Comparison of ENCODE assay signal across 16 cellular contexts in the genomic region with DNA sequence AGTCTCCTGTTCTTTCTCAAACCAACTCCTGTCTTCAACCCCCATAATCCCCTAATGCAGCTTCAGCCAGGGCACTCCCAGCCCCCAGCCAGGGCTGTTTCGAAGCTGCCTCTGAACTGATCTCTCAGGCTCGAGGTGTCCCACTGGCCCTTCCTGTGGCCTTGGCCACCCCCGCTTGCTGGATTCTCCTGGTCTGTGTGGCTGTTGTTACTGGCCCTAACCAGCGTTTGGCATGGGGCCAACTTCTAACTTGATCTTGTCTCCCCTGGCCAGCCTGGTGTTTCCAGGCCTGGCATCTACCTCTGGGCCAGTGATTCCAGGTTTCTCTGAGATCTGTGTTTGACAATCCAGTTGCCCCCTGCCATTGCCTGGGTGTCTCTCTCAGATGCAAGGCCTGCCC. TPM values are rescaled to one million over a fixed set of nuclear protein-coding genes. Genes with fewer than 3 reads are reported as not detected.
A peak's percentile ranks its signal among the peaks of the same experiment; 100 is the strongest.
DNase-seq lines count a peak whose midpoint lies in the region; ATAC-seq and TF ChIP-seq lines count a peak whose summit lies in the region.
"Had no signal": no experiment of that assay in that cellular context is flagged by ENCODE, and none has a peak within 500 bp of the region (broad histone marks: within the 10 kb centered on the region; RNA-seq: fewer than 3 reads in every experiment).

No MANE protein-coding gene starts in this region.

- POLR2A ChIA-PET in activated CD4-positive, alpha-beta memory T cell treated with anti-CD3 and anti-CD28 coated beads, Interleukin-2, amount 10 ng/mL, durations not matched to agents 7 days and 5 days (lab: Charles Lee), result interaction anchor here (1.4 kb wide), 1 partner anchor 12 kb away, joined by 5 read pairs; the partner anchor contains the start of genes PET100 and XAB2

- H3K27me3 Mint-ChIP-seq in T-helper 2 cell treated with Interferon-gamma antibody and Interleukin-4, amounts not matched to agents 5 μg/mL and 100 μg/mL, for 36 hours (ENCODE audit: low read depth), result no peaks in the 10 kb centered on the region
- no peaks in the 10 kb centered on the region for H3K27me3 Mint-ChIP-seq in activated naive CD8-positive, alpha-beta T cell treated with anti-CD3 and anti-CD28 coated beads for 36 hours
- no peaks in the 10 kb centered on the region for H3K27me3 Mint-ChIP-seq in activated CD4-positive, alpha-beta memory T cell treated with anti-CD3 and anti-CD28 coated beads, Interleukin-2, amount 10 ng/mL, durations not matched to agents 7 days and 5 days

- ATAC-seq in SK-N-SH treated with all-trans-retinoic acid at 6 μM for 48 hours, result peak; percentile 43
- peak; percentile 53 for ATAC-seq in left lobe of liver
- ATAC-seq: gastroesophageal sphincter, GM12878 had no signal

- no peaks in the 10 kb centered on the region for H3K27me3 ChIP-seq in stomach
- H3K27me3 ChIP-seq: gastroesophageal sphincter had no signal

- TF ChIP-seq POLR2A in stomach (IDR thresholded peaks at IDR 0.05), result no peak

- CTCF ChIA-PET in activated CD4-positive, alpha-beta memory T cell treated with anti-CD3 and anti-CD28 coated beads, Interleukin-2, amount 10 ng/mL, durations not matched to agents 7 days and 5 days (lab: Charles Lee), result no interaction called here

- no peak for TF ChIP-seq EP300 in stomach (IDR thresholded peaks at IDR 0.05)

- no peaks in the 10 kb centered on the region for H3K9me3 Mint-ChIP-seq in T-helper 2 cell treated with Interferon-gamma antibody and Interleukin-4, amounts not matched to agents 5 μg/mL and 100 μg/mL, for 36 hours
- H3K9me3 Mint-ChIP-seq in activated naive CD8-positive, alpha-beta T cell treated with anti-CD3 and anti-CD28 coated beads for 36 hours, result no peaks in the 10 kb centered on the region
- H3K9me3 Mint-ChIP-seq in activated CD4-positive, alpha-beta memory T cell treated with anti-CD3 and anti-CD28 coated beads, Interleukin-2, amount 10 ng/mL, durations not matched to agents 7 days and 5 days, result no peaks in the 10 kb centered on the region

- peaks cover 34 to 88% (median 82%) of the 10 kb centered on the region in 4 donors for H3K36me3 ChIP-seq in stomach

- peaks cover 16 to 45% (median 40%) of the 10 kb centered on the region in 4 donors for H3K4me1 ChIP-seq in stomach
- H3K4me1 ChIP-seq: gastroesophageal sphincter had no signal

- no peak for TF ChIP-seq CTCF in stomach (IDR thresholded peaks at IDR 0.05)

- H3K4me3 Mint-ChIP-seq in T-helper 2 cell treated with Interferon-gamma antibody and Interleukin-4, amounts not matched to agents 5 μg/mL and 100 μg/mL, for 36 hours, result no peak overlapping the region
- no peak overlapping the region for H3K4me3 Mint-ChIP-seq in activated naive CD8-positive, alpha-beta T cell treated with anti-CD3 and anti-CD28 coated beads for 36 hours
- no peak overlapping the region for H3K4me3 Mint-ChIP-seq in activated CD4-positive, alpha-beta memory T cell treated with anti-CD3 and anti-CD28 coated beads, Interleukin-2, amount 10 ng/mL, durations not matched to agents 7 days and 5 days

- no peak for DNase-seq in T-helper 2 cell treated with Interferon-gamma antibody and Interleukin-4, amounts not matched to agents 5 μg/mL and 100 μg/mL, for 36 hours (ENCODE audit: low spot score)
- DNase-seq in T-helper 2 cell (no peak), left lobe of liver (ENCODE audit: low spot score) (peak; percentile 93), stomach (peak; percentile 69), T1000 (lab: John Stamatoyannopoulos, UW) (no peak)
- DNase-seq in activated naive CD8-positive, alpha-beta T cell treated with anti-CD3 and anti-CD28 coated beads for 36 hours, result no peak
- no peak for DNase-seq in activated CD4-positive, alpha-beta memory T cell treated with anti-CD3 and anti-CD28 coated beads, Interleukin-2, amount 10 ng/mL, durations not matched to agents 7 days and 5 days
- DNase-seq: activated CD4-positive, alpha-beta T cell treated with anti-CD3 and anti-CD28 coated beads, Interleukin-2, amount 50 U/mL, for 1 hour; activated gamma-delta T cell; DMS153; NCI-H226 had no signal

- H3K4me3 ChIP-seq in stomach, result no peak overlapping the region
- H3K4me3 ChIP-seq: gastroesophageal sphincter, GM12878, lung had no signal

- no peaks in the 10 kb centered on the region for H3K9me3 ChIP-seq in stomach
- H3K9me3 ChIP-seq: gastroesophageal sphincter had no signal

- 20 to 42% (median 31%) methylated on average over 3 to 4 of the region's 4 CpGs for WGBS in stomach, 5 donors

- peak overlapping the region; percentile 88 to 96 (median 91) for H3K27ac ChIP-seq in stomach
- H3K27ac ChIP-seq: gastroesophageal sphincter had no signal

- intact Hi-C loops in stomach (cut with DNase I; ENCODE audit: low total_unique reads), result no loop called here

- peaks cover 20% of the 10 kb centered on the region for H3K36me3 Mint-ChIP-seq in T-helper 2 cell treated with Interferon-gamma antibody and Interleukin-4, amounts not matched to agents 5 μg/mL and 100 μg/mL, for 36 hours (ENCODE audit: low read depth)
- H3K36me3 Mint-ChIP-seq in activated naive CD8-positive, alpha-beta T cell treated with anti-CD3 and anti-CD28 coated beads for 36 hours, result peaks cover 14% of the 10 kb centered on the region
- H3K36me3 Mint-ChIP-seq in activated CD4-positive, alpha-beta memory T cell treated with anti-CD3 and anti-CD28 coated beads, Interleukin-2, amount 10 ng/mL, durations not matched to agents 7 days and 5 days (ENCODE audit: low read depth), result peaks cover 22% of the 10 kb centered on the region

- no peaks in the 10 kb centered on the region for H3K4me1 Mint-ChIP-seq in T-helper 2 cell treated with Interferon-gamma antibody and Interleukin-4, amounts not matched to agents 5 μg/mL and 100 μg/mL, for 36 hours (ENCODE audit: low read depth)
- H3K4me1 Mint-ChIP-seq in activated naive CD8-positive, alpha-beta T cell treated with anti-CD3 and anti-CD28 coated beads for 36 hours, result no peaks in the 10 kb centered on the region
- no peaks in the 10 kb centered on the region for H3K4me1 Mint-ChIP-seq in activated CD4-positive, alpha-beta memory T cell treated with anti-CD3 and anti-CD28 coated beads, Interleukin-2, amount 10 ng/mL, durations not matched to agents 7 days and 5 days

- peak overlapping the region; percentile 31 for H3K27ac Mint-ChIP-seq in T-helper 2 cell treated with Interferon-gamma antibody and Interleukin-4, amounts not matched to agents 5 μg/mL and 100 μg/mL, for 36 hours
- H3K27ac Mint-ChIP-seq in activated naive CD8-positive, alpha-beta T cell treated with anti-CD3 and anti-CD28 coated beads for 36 hours, result no peak overlapping the region
- no peak overlapping the region for H3K27ac Mint-ChIP-seq in activated CD4-positive, alpha-beta memory T cell treated with anti-CD3 and anti-CD28 coated beads, Interleukin-2, amount 10 ng/mL, durations not matched to agents 7 days and 5 days

TF ChIP-seq in SK-N-SH treated with all-trans-retinoic acid at 6 μM for 48 hours, 23 proteins besides CTCF, POLR2A, EP300 and RAD21 (continues in another document):
- TF ChIP-seq CREB5 (CRISPR knock-in tag; IDR thresholded peaks at IDR 0.05; ENCODE audit: low read depth) (no peak), ZNF8 (CRISPR knock-in tag; IDR thresholded peaks at IDR 0.05) (no peak), CSDC2 (CRISPR knock-in tag; IDR thresholded peaks at IDR 0.05) (no peak)

RNA-seq across cellular contexts. Expression of gene XAB2, which starts 11.0 kb away (rescaled TPM):
- total RNA-seq in left lobe of liver (21.2 TPM), stomach (100 to 1,000 TPM in 1 of 5 donors, 10 to 100 TPM in 4; 24.6 to 106 (median 40.7) TPM)
- polyA plus RNA-seq in stomach, result 10 to 100 TPM; 43.2 to 57.5 (median 53.6) TPM
- total RNA-seq in activated naive CD8-positive, alpha-beta T cell treated with anti-CD3 and anti-CD28 coated beads for 36 hours, result 10 to 100 TPM; 44.0 to 45.8 TPM
- 10 to 100 TPM; 48.5 TPM for total RNA-seq in activated CD4-positive, alpha-beta memory T cell treated with anti-CD3 and anti-CD28 coated beads, Interleukin-2, amount 10 ng/mL, durations not matched to agents 7 days and 5 days

RNA-seq across cellular contexts. Expression of gene PET100, which starts 11.2 kb away (rescaled TPM):
- total RNA-seq in left lobe of liver (75.6 TPM), stomach (10 to 100 TPM in 3 of 5 donors, 1 to 10 TPM in 1, under 1 TPM in 1; 0.89 to 33.2 (median 10.1) TPM)
- 100 to 1,000 TPM; 115 to 197 (median 188) TPM for polyA plus RNA-seq in stomach
- 10 to 100 TPM; 83.7 to 86.0 TPM for total RNA-seq in activated naive CD8-positive, alpha-beta T cell treated with anti-CD3 and anti-CD28 coated beads for 36 hours
- total RNA-seq in activated CD4-positive, alpha-beta memory T cell treated with anti-CD3 and anti-CD28 coated beads, Interleukin-2, amount 10 ng/mL, durations not matched to agents 7 days and 5 days, result 100 to 1,000 TPM; 123 to 136 TPM

RNA-seq across cellular contexts. Expression of gene PCP2, which starts 15.2 kb away (rescaled TPM):
- total RNA-seq in left lobe of liver (1.7 TPM), stomach (1 to 10 TPM in 1 of 5 donors, not detected in 4; 2.7 TPM)
- polyA plus RNA-seq in stomach, result 1 to 10 TPM; 3.7 to 9.3 (median 4.3) TPM
- total RNA-seq in activated naive CD8-positive, alpha-beta T cell treated with anti-CD3 and anti-CD28 coated beads for 36 hours, result 1 to 10 TPM in 1 of 2 experiments, under 1 TPM in 1; 0.99 to 1.4 TPM
- 1 to 10 TPM; 1.9 to 2.1 TPM for total RNA-seq in activated CD4-positive, alpha-beta memory T cell treated with anti-CD3 and anti-CD28 coated beads, Interleukin-2, amount 10 ng/mL, durations not matched to agents 7 days and 5 days
- total RNA-seq: gastroesophageal sphincter, posterior vena cava had no signal

RNA-seq across cellular contexts. Expression of gene STXBP2, which starts 18.5 kb away (rescaled TPM):
- total RNA-seq in left lobe of liver, result 48.0 TPM
- total RNA-seq in stomach, result 100 to 1,000 TPM in 4 of 5 donors, 10 to 100 TPM in 1; 46.6 to 734 (median 167) TPM
- 100 to 1,000 TPM in 2 of 3 donors, 10 to 100 TPM in 1; 90.1 to 145 (median 130) TPM for polyA plus RNA-seq in stomach
- total RNA-seq in activated naive CD8-positive, alpha-beta T cell treated with anti-CD3 and anti-CD28 coated beads for 36 hours, result 10 to 100 TPM; 73.3 to 73.5 TPM
- total RNA-seq in activated CD4-positive, alpha-beta memory T cell treated with anti-CD3 and anti-CD28 coated beads, Interleukin-2, amount 10 ng/mL, durations not matched to agents 7 days and 5 days, result 100 to 1,000 TPM; 169 to 171 TPM

RNA-seq across cellular contexts. Expression of gene CAMSAP3, which starts 22.7 kb away (rescaled TPM):
- total RNA-seq in left lobe of liver (40.8 TPM), stomach (100 to 1,000 TPM in 1 of 5 donors, 10 to 100 TPM in 3, 1 to 10 TPM in 1; 5.5 to 232 (median 43.8) TPM)
- polyA plus RNA-seq in stomach, result 10 to 100 TPM; 17.0 to 21.5 (median 21.1) TPM
- total RNA-seq in activated naive CD8-positive, alpha-beta T cell treated with anti-CD3 and anti-CD28 coated beads for 36 hours, result under 1 TPM; 0.50 to 0.52 TPM
- under 1 TPM; 0.13 to 0.33 TPM for total RNA-seq in activated CD4-positive, alpha-beta memory T cell treated with anti-CD3 and anti-CD28 coated beads, Interleukin-2, amount 10 ng/mL, durations not matched to agents 7 days and 5 days
- total RNA-seq: posterior vena cava had no signal

Comparison
In these comparisons a context has a peak if more than half of its experiments do, and no peak if none do; other contexts are left out.
1. DNase-seq: peak in left lobe of liver (single experiment) and stomach (single experiment); none in T-helper 2 cell treated with Interferon-gamma antibody and Interleukin-4, amounts not matched to agents 5 μg/mL and 100 μg/mL, for 36 hours (single experiment), T-helper 2 cell (0 of 5), T1000 (single experiment), activated naive CD8-positive, alpha-beta T cell treated with anti-CD3 and anti-CD28 coated beads for 36 hours (single experiment) and activated CD4-positive, alpha-beta memory T cell treated with anti-CD3 and anti-CD28 coated beads, Interleukin-2, amount 10 ng/mL, durations not matched to agents 7 days and 5 days (single experiment).